In the genomic region with DNA sequence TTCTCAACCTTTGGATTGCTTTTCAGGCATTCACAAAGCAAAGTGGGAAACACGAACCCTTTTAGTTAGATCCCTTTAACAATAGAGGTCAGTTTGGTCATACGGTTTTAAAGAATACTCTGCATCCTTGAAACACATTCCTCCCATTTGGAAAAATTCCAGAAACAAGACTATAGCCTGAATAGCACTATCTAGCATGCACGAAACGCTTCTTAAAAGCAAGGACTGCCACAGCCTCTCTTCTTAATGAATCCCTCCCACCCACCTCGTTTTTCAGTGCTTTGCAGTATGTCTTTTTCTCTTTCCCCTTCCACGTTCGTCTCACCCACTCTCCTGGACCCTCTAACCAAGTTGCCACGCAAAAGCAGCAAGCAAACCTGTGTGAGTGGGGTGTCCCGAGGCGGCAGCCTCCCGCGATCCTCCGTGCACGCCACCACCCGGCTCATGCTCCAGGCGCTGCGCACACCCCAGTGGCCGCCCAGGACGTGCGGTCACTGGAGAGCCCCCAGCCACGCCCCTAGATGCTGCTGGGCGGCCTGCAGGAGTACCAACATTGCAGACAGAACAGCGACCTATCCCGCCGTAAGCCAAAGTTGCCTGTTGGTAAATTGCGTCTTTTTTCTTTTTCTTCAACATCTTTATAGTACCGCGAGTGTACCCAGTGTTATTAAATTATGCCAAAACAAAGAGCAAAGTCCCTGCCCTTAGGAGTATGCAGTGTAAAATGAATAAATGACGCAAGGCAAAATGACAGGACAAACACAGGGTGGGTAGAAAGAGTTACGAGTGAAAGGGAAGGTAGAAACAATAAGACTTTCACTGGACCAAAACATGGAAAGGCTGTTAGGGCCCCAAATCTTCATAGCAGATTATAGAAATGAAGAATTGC, we compare ENCODE assay signal across 1 cellular context.
TF ChIP-seq lines count a peak whose summit lies in the region.

A gene with protein sequence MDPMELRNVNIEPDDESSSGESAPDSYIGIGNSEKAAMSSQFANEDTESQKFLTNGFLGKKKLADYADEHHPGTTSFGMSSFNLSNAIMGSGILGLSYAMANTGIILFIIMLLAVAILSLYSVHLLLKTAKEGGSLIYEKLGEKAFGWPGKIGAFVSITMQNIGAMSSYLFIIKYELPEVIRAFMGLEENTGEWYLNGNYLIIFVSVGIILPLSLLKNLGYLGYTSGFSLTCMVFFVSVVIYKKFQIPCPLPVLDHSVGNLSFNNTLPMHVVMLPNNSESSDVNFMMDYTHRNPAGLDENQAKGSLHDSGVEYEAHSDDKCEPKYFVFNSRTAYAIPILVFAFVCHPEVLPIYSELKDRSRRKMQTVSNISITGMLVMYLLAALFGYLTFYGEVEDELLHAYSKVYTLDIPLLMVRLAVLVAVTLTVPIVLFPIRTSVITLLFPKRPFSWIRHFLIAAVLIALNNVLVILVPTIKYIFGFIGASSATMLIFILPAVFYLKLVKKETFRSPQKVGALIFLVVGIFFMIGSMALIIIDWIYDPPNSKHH (minus strand): TSS at position 472 of the 889 bp plus-strand sequence. CDS start 32,926 bp downstream, outside the sequence.

TF ChIP-seq in HepG2, 621 proteins besides CTCF, POLR2A, EP300 and RAD21 (continued from another document and continues in another):
- TF ChIP-seq NR2C2 (CRISPR knock-in tag; IDR thresholded peaks at IDR 0.05; ENCODE audit: borderline replicate concordance) (0 out of 2 replicates have a peak, but pooled peaks have one; percentile 24), GLI4 (CRISPR knock-in tag; IDR thresholded peaks at IDR 0.05; ENCODE audit: borderline replicate concordance) (no peak), EHMT2 (IDR thresholded peaks at IDR 0.05; ENCODE audit: borderline replicate concordance, low read depth, low read length) (no peak), ZNF326 (CRISPR knock-in tag; IDR thresholded peaks at IDR 0.05; ENCODE audit: borderline replicate concordance) (no peak), ZNF615 (CRISPR knock-in tag; IDR thresholded peaks at IDR 0.05; ENCODE audit: borderline replicate concordance) (no peak), RXRA (CRISPR knock-in tag; IDR thresholded peaks at IDR 0.05) (no peak), TSC22D2 (CRISPR knock-in tag; IDR thresholded peaks at IDR 0.05; ENCODE audit: borderline replicate concordance) (no peak), KLF13 (CRISPR knock-in tag; IDR thresholded peaks at IDR 0.05) (no peak), FOXJ3 (CRISPR knock-in tag; IDR thresholded peaks at IDR 0.05; ENCODE audit: borderline replicate concordance) (no peak), ZNF460 (CRISPR knock-in tag; IDR thresholded peaks at IDR 0.05; ENCODE audit: borderline replicate concordance) (no peak; the same call in 1 of the 2 replicates), ZNF558 (CRISPR knock-in tag; IDR thresholded peaks at IDR 0.05; ENCODE audit: borderline replicate concordance) (no peak), HNRNPL (IDR thresholded peaks at IDR 0.05; ENCODE audit: low read depth, low read length) (no peak), ZNF766 (CRISPR knock-in tag; IDR thresholded peaks at IDR 0.05; ENCODE audit: borderline replicate concordance) (no peak), SAP130 (CRISPR knock-in tag; IDR thresholded peaks at IDR 0.05; ENCODE audit: low read depth) (peak; percentile 58), ZFP37 (CRISPR knock-in tag; IDR thresholded peaks at IDR 0.05; ENCODE audit: borderline replicate concordance) (no peak), ASH2L (IDR thresholded peaks at IDR 0.05; ENCODE audit: insufficient read length, low read depth, low read length) (peak; percentile 40), SATB2 (CRISPR knock-in tag; IDR thresholded peaks at IDR 0.05) (no peak), BORCS8-MEF2B (CRISPR knock-in tag; IDR thresholded peaks at IDR 0.05) (peak; percentile 50; the same call in 1 of the 2 replicates), ARID2 (CRISPR knock-in tag; IDR thresholded peaks at IDR 0.05; ENCODE audit: borderline replicate concordance) (no peak; the same call in 1 of the 2 replicates), RORA (CRISPR knock-in tag; IDR thresholded peaks at IDR 0.05) (no peak), ZNF569 (CRISPR knock-in tag; IDR thresholded peaks at IDR 0.05; ENCODE audit: borderline replicate concordance) (no peak), ARNT2 (CRISPR knock-in tag; IDR thresholded peaks at IDR 0.05; ENCODE audit: low read depth) (no peak), TEAD3 (CRISPR knock-in tag; optimal IDR thresholded peaks at IDR 0.05; ENCODE audit: borderline replicate concordance) (peak; percentile 42)
- TF ChIP-seq, protein P1, sequence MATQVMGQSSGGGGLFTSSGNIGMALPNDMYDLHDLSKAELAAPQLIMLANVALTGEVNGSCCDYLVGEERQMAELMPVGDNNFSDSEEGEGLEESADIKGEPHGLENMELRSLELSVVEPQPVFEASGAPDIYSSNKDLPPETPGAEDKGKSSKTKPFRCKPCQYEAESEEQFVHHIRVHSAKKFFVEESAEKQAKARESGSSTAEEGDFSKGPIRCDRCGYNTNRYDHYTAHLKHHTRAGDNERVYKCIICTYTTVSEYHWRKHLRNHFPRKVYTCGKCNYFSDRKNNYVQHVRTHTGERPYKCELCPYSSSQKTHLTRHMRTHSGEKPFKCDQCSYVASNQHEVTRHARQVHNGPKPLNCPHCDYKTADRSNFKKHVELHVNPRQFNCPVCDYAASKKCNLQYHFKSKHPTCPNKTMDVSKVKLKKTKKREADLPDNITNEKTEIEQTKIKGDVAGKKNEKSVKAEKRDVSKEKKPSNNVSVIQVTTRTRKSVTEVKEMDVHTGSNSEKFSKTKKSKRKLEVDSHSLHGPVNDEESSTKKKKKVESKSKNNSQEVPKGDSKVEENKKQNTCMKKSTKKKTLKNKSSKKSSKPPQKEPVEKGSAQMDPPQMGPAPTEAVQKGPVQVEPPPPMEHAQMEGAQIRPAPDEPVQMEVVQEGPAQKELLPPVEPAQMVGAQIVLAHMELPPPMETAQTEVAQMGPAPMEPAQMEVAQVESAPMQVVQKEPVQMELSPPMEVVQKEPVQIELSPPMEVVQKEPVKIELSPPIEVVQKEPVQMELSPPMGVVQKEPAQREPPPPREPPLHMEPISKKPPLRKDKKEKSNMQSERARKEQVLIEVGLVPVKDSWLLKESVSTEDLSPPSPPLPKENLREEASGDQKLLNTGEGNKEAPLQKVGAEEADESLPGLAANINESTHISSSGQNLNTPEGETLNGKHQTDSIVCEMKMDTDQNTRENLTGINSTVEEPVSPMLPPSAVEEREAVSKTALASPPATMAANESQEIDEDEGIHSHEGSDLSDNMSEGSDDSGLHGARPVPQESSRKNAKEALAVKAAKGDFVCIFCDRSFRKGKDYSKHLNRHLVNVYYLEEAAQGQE (IDR thresholded peaks at IDR 0.05; ENCODE audit: borderline replicate concordance in 1 of 2, low read depth in 1 of 2, low read length in 2 of 2) = no peak
- TF ChIP-seq, protein P2, sequence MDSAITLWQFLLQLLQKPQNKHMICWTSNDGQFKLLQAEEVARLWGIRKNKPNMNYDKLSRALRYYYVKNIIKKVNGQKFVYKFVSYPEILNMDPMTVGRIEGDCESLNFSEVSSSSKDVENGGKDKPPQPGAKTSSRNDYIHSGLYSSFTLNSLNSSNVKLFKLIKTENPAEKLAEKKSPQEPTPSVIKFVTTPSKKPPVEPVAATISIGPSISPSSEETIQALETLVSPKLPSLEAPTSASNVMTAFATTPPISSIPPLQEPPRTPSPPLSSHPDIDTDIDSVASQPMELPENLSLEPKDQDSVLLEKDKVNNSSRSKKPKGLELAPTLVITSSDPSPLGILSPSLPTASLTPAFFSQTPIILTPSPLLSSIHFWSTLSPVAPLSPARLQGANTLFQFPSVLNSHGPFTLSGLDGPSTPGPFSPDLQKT (CRISPR knock-in tag; IDR thresholded peaks at IDR 0.05; ENCODE audit: borderline replicate concordance) = no peak
- TF ChIP-seq, protein P3, sequence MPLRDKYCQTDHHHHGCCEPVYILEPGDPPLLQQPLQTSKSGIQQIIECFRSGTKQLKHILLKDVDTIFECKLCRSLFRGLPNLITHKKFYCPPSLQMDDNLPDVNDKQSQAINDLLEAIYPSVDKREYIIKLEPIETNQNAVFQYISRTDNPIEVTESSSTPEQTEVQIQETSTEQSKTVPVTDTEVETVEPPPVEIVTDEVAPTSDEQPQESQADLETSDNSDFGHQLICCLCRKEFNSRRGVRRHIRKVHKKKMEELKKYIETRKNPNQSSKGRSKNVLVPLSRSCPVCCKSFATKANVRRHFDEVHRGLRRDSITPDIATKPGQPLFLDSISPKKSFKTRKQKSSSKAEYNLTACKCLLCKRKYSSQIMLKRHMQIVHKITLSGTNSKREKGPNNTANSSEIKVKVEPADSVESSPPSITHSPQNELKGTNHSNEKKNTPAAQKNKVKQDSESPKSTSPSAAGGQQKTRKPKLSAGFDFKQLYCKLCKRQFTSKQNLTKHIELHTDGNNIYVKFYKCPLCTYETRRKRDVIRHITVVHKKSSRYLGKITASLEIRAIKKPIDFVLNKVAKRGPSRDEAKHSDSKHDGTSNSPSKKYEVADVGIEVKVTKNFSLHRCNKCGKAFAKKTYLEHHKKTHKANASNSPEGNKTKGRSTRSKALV (CRISPR knock-in tag; IDR thresholded peaks at IDR 0.05) = peak; percentile 67; the same call in 1 of the 2 replicates
- TF ChIP-seq, protein P4, sequence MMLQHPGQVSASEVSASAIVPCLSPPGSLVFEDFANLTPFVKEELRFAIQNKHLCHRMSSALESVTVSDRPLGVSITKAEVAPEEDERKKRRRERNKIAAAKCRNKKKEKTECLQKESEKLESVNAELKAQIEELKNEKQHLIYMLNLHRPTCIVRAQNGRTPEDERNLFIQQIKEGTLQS (CRISPR knock-in tag; IDR thresholded peaks at IDR 0.05) = peak; percentile 10; the same call in 1 of the 2 replicates
- TF ChIP-seq, protein P5, sequence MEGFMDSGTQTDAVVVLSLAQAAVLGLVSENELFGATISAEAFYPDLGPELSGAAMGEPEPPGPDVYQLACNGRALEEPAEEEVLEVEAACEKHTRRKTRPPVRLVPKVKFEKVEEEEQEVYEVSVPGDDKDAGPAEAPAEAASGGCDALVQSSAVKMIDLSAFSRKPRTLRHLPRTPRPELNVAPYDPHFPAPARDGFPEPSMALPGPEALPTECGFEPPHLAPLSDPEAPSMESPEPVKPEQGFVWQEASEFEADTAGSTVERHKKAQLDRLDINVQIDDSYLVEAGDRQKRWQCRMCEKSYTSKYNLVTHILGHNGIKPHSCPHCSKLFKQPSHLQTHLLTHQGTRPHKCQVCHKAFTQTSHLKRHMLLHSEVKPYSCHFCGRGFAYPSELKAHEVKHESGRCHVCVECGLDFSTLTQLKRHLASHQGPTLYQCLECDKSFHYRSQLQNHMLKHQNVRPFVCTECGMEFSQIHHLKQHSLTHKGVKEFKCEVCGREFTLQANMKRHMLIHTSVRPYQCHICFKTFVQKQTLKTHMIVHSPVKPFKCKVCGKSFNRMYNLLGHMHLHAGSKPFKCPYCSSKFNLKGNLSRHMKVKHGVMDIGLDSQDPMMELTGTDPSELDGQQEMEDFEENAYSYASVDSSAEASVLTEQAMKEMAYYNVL (CRISPR knock-in tag; IDR thresholded peaks at IDR 0.05; ENCODE audit: borderline replicate concordance) = peak; percentile 66
- TF ChIP-seq, protein P6, sequence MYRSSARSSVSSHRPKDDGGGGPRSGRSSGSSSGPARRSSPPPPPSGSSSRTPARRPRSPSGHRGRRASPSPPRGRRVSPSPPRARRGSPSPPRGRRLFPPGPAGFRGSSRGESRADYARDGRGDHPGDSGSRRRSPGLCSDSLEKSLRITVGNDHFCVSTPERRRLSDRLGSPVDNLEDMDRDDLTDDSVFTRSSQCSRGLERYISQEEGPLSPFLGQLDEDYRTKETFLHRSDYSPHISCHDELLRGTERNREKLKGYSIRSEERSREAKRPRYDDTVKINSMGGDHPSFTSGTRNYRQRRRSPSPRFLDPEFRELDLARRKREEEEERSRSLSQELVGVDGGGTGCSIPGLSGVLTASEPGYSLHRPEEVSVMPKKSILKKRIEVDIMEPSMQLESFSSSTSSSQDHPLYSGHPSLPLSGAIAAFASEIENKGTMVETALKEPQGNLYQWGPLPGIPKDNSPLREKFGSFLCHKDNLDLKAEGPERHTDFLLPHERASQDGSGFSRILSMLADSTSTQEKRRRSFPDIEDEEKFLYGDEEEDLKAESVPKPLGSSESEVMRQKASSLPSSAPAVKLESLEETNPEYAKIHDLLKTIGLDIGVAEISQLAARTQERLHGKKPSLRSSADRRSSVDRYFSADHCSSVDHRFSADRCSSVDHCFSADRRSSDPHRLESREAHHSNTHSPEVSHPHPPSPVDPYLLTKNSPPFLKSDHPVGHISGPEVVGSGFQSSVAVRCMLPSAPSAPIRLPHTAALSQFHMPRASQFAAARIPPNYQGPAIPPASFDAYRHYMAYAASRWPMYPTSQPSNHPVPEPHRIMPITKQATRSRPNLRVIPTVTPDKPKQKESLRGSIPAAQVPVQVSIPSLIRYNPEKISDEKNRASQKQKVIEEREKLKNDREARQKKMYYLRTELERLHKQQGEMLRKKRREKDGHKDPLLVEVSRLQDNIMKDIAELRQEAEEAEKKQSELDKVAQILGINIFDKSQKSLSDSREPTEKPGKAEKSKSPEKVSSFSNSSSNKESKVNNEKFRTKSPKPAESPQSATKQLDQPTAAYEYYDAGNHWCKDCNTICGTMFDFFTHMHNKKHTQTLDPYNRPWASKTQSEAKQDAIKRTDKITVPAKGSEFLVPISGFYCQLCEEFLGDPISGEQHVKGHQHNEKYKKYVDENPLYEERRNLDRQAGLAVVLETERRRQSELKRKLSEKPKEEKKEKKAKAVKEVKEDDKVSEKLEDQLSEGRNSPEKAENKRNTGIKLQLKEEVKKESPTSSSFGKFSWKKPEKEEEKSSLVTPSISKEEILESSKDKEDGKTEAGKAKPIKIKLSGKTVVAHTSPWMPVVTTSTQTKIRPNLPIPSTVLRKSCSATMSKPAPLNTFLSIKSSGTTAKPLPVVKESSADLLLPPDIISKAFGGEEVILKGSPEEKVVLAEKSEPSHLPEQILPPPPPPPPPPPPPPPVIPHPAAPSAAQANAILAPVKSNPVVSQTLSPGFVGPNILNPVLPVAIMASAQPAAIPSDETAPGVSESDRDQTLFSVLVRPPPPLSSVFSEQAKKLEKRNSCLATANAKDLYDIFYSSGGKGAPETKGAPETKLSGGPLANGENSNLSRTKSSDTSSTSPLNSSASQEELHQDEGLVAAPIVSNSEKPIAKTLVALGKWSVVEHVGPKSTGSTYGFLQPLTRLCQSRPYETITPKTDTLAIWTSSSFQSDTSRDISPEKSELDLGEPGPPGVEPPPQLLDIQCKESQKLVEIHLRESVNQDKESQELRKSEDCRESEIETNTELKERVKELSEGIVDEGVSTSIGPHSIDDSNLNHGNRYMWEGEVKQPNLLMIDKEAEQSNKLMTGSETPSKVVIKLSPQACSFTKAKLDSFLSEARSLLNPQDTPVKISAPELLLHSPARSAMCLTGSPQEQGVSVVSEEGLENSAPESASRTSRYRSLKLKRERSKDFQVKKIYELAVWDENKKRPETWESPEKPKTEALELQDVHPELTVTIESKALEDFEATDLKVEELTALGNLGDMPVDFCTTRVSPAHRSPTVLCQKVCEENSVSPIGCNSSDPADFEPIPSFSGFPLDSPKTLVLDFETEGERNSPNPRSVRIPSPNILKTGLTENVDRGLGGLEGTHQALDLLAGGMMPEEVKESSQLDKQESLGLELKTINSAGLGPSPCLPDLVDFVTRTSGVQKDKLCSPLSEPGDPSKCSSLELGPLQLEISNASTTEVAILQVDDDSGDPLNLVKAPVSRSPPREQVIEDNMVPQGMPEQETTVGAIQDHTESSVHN (CRISPR knock-in tag; IDR thresholded peaks at IDR 0.05) = no peak
- TF ChIP-seq, protein P7, sequence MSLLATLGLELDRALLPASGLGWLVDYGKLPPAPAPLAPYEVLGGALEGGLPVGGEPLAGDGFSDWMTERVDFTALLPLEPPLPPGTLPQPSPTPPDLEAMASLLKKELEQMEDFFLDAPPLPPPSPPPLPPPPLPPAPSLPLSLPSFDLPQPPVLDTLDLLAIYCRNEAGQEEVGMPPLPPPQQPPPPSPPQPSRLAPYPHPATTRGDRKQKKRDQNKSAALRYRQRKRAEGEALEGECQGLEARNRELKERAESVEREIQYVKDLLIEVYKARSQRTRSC (CRISPR knock-in tag; IDR thresholded peaks at IDR 0.05; ENCODE audit: low read depth) = no peak
